ENCODE assay signal across 1 cellular context in the genomic region with DNA sequence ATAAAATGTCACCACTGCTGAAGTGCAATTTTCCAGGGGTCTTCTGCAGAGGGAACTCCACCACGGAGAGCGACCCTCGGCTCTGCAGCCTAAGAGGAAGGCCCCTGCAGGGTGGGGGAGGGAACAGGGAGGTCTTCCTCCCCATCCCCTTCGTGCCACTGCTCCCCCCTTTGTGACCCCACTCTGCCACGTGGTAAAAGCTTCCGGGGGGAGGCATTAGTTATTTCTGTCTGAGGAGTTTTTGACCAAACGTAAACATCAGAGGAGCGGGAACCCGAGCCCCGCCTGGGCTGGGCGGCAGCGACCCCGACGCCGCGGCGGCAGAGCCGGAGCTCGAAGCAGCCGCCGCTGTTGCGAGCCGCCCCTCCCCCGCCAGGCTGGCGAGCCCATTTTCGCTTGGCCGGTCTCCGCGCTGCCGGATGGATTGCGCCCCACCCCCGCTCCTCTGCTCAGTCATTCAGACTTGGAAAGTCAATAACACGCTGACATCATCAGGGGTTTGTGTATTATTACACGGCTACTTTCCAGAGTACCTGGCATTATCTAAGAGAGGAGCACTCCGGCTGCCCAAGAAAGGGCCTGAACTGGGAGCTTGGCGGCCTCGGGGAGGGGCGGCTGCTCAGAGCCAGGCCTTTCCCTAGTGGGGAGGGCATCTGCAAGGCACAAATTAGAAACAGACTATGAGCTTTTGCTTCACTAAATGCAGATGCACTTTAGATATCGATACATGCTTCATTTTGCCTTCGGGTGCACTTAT.
A peak's percentile ranks its signal among the peaks of the same experiment; 100 is the strongest.
TF ChIP-seq lines count a peak whose summit lies in the region.

No MANE protein-coding gene starts in this region.

TF ChIP-seq in HepG2, 621 proteins besides CTCF, POLR2A, EP300 and RAD21 (continued from another document and continues in another):
- TF ChIP-seq CEBPZ (IDR thresholded peaks at IDR 0.05; ENCODE audit: low read length) (no peak), XRCC5 (optimal IDR thresholded peaks at IDR 0.05; ENCODE audit: low read length) (peak; percentile 75), ARNT (IDR thresholded peaks at IDR 0.05) (no peak), ZSCAN9 (CRISPR knock-in tag; IDR thresholded peaks at IDR 0.05; ENCODE audit: borderline replicate concordance) (0 out of 2 replicates have a peak, but pooled peaks have one; percentile 28), FOXA3 (CRISPR knock-in tag; IDR thresholded peaks at IDR 0.05) (peak; percentile 98), JDP2 (CRISPR knock-in tag; IDR thresholded peaks at IDR 0.05; ENCODE audit: borderline replicate concordance) (no peak), ZNF674 (CRISPR knock-in tag; IDR thresholded peaks at IDR 0.05; ENCODE audit: low read depth) (no peak), SMARCC2 (IDR thresholded peaks at IDR 0.05) (0 out of 2 replicates have a peak, but pooled peaks have one; percentile 57), FIP1L1 (IDR thresholded peaks at IDR 0.05; ENCODE audit: borderline replicate concordance, insufficient read depth, low read depth, low read length) (no peak), KDM5B (CRISPR knock-in tag; IDR thresholded peaks at IDR 0.05; ENCODE audit: borderline replicate concordance) (peak; percentile 34; the same call in 1 of the 2 replicates), ESRRA (CRISPR knock-in tag; IDR thresholded peaks at IDR 0.05; ENCODE audit: low read depth) (peak; percentile 81), ZNF781 (CRISPR knock-in tag; IDR thresholded peaks at IDR 0.05; ENCODE audit: borderline replicate concordance, not compliant biosample characterization) (no peak), ZC3H4 (CRISPR knock-in tag; IDR thresholded peaks at IDR 0.05; ENCODE audit: borderline replicate concordance) (no peak), ZNF264 (CRISPR knock-in tag; IDR thresholded peaks at IDR 0.05) (peak; percentile 62; the same call in 1 of the 2 replicates), KLF15 (CRISPR knock-in tag; IDR thresholded peaks at IDR 0.05; ENCODE audit: borderline replicate concordance) (no peak), HNF4G (IDR thresholded peaks at IDR 0.05; ENCODE audit: borderline replicate concordance, low read depth, low read length) (peak; percentile 93), HNF4G (CRISPR knock-in tag; IDR thresholded peaks at IDR 0.05; ENCODE audit: borderline replicate concordance, low read depth) (0 out of 2 replicates have a peak, but pooled peaks have one; percentile 38), NFIC (IDR thresholded peaks at IDR 0.05; ENCODE audit: low read length) (peak; percentile 96), POLR2G (IDR thresholded peaks at IDR 0.05; ENCODE audit: low read depth, low read length) (peak; percentile 15; the same call in 1 of the 2 replicates), RBFOX2 (IDR thresholded peaks at IDR 0.05; ENCODE audit: low read depth, low read length) (peak; percentile 82), ATF6 (CRISPR knock-in tag; conservative IDR thresholded peaks at IDR 0.05) (no peak), SPEN (CRISPR knock-in tag; IDR thresholded peaks at IDR 0.05; ENCODE audit: low read depth) (peak; percentile 83), MATR3 (CRISPR knock-in tag; IDR thresholded peaks at IDR 0.05) (no peak), POGK (CRISPR knock-in tag; conservative IDR thresholded peaks at IDR 0.05) (peak; percentile 99), SMAD1 (CRISPR knock-in tag; IDR thresholded peaks at IDR 0.05; ENCODE audit: borderline replicate concordance, low read depth) (peak; percentile 36; the same call in 1 of the 2 replicates), ZNF230 (CRISPR knock-in tag; IDR thresholded peaks at IDR 0.05) (no peak; the same call in 1 of the 2 replicates), BRCA1 (CRISPR knock-in tag; IDR thresholded peaks at IDR 0.05) (no peak; the same call in 1 of the 2 replicates), ZFYVE20 (CRISPR knock-in tag; IDR thresholded peaks at IDR 0.05; ENCODE audit: borderline replicate concordance, low read depth) (peak; percentile 55; the same call in 1 of the 2 replicates), ZNF580 (CRISPR knock-in tag; IDR thresholded peaks at IDR 0.05; ENCODE audit: borderline replicate concordance, low read depth) (peak; percentile 87; the same call in 1 of the 2 replicates), EED (CRISPR knock-in tag; IDR thresholded peaks at IDR 0.05) (peak; percentile 79; the same call in 1 of the 2 replicates), ZBTB8A (CRISPR knock-in tag; IDR thresholded peaks at IDR 0.05; ENCODE audit: borderline replicate concordance, low read depth) (peak; percentile 20; the same call in 1 of the 2 replicates), ZNF746 (CRISPR knock-in tag; IDR thresholded peaks at IDR 0.05) (peak; percentile 98), FOXA1 (IDR thresholded peaks at IDR 0.05) (peak; percentile 77; the same call in 1 of the 2 replicates), FOXA1 (CRISPR knock-in tag; IDR thresholded peaks at IDR 0.05) (peak; percentile 98), KLF6 (CRISPR knock-in tag; IDR thresholded peaks at IDR 0.05) (peak; percentile 70; the same call in 1 of the 2 replicates), KDM6A (CRISPR knock-in tag; IDR thresholded peaks at IDR 0.05; ENCODE audit: low read depth) (peak; percentile 81)
- TF ChIP-seq, protein P1, sequence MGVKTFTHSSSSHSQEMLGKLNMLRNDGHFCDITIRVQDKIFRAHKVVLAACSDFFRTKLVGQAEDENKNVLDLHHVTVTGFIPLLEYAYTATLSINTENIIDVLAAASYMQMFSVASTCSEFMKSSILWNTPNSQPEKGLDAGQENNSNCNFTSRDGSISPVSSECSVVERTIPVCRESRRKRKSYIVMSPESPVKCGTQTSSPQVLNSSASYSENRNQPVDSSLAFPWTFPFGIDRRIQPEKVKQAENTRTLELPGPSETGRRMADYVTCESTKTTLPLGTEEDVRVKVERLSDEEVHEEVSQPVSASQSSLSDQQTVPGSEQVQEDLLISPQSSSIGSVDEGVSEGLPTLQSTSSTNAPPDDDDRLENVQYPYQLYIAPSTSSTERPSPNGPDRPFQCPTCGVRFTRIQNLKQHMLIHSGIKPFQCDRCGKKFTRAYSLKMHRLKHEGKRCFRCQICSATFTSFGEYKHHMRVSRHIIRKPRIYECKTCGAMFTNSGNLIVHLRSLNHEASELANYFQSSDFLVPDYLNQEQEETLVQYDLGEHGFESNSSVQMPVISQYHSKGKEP (CRISPR knock-in tag; IDR thresholded peaks at IDR 0.05), result no peak
- TF ChIP-seq, protein P2, sequence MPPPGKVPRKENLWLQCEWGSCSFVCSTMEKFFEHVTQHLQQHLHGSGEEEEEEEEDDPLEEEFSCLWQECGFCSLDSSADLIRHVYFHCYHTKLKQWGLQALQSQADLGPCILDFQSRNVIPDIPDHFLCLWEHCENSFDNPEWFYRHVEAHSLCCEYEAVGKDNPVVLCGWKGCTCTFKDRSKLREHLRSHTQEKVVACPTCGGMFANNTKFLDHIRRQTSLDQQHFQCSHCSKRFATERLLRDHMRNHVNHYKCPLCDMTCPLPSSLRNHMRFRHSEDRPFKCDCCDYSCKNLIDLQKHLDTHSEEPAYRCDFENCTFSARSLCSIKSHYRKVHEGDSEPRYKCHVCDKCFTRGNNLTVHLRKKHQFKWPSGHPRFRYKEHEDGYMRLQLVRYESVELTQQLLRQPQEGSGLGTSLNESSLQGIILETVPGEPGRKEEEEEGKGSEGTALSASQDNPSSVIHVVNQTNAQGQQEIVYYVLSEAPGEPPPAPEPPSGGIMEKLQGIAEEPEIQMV (CRISPR knock-in tag; IDR thresholded peaks at IDR 0.05; ENCODE audit: low read depth), result peak; percentile 88
- TF ChIP-seq, protein P3, sequence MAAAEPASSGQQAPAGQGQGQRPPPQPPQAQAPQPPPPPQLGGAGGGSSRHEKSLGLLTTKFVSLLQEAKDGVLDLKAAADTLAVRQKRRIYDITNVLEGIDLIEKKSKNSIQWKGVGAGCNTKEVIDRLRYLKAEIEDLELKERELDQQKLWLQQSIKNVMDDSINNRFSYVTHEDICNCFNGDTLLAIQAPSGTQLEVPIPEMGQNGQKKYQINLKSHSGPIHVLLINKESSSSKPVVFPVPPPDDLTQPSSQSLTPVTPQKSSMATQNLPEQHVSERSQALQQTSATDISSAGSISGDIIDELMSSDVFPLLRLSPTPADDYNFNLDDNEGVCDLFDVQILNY (CRISPR knock-in tag; conservative IDR thresholded peaks at IDR 0.05), result 0 out of 2 replicates have a peak, but pooled peaks have one; percentile 31
- TF ChIP-seq, protein P4, sequence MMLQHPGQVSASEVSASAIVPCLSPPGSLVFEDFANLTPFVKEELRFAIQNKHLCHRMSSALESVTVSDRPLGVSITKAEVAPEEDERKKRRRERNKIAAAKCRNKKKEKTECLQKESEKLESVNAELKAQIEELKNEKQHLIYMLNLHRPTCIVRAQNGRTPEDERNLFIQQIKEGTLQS (CRISPR knock-in tag; IDR thresholded peaks at IDR 0.05), result peak; percentile 100
- TF ChIP-seq, protein P5, sequence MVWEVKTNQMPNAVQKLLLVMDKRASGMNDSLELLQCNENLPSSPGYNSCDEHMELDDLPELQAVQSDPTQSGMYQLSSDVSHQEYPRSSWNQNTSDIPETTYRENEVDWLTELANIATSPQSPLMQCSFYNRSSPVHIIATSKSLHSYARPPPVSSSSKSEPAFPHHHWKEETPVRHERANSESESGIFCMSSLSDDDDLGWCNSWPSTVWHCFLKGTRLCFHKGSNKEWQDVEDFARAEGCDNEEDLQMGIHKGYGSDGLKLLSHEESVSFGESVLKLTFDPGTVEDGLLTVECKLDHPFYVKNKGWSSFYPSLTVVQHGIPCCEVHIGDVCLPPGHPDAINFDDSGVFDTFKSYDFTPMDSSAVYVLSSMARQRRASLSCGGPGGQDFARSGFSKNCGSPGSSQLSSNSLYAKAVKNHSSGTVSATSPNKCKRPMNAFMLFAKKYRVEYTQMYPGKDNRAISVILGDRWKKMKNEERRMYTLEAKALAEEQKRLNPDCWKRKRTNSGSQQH (CRISPR knock-in tag; IDR thresholded peaks at IDR 0.05; ENCODE audit: low read depth), result 0 out of 2 replicates have a peak, but pooled peaks have one; percentile 67
- TF ChIP-seq, protein P6, sequence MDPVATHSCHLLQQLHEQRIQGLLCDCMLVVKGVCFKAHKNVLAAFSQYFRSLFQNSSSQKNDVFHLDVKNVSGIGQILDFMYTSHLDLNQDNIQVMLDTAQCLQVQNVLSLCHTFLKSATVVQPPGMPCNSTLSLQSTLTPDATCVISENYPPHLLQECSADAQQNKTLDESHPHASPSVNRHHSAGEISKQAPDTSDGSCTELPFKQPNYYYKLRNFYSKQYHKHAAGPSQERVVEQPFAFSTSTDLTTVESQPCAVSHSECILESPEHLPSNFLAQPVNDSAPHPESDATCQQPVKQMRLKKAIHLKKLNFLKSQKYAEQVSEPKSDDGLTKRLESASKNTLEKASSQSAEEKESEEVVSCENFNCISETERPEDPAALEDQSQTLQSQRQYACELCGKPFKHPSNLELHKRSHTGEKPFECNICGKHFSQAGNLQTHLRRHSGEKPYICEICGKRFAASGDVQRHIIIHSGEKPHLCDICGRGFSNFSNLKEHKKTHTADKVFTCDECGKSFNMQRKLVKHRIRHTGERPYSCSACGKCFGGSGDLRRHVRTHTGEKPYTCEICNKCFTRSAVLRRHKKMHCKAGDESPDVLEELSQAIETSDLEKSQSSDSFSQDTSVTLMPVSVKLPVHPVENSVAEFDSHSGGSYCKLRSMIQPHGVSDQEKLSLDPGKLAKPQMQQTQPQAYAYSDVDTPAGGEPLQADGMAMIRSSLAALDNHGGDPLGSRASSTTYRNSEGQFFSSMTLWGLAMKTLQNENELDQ (CRISPR knock-in tag; IDR thresholded peaks at IDR 0.05; ENCODE audit: borderline replicate concordance), result peak; percentile 98
